In genomic region chr6:37256692-37257319, GRCh38 we compare ENCODE assay signal across 8 cellular contexts. TPM values are rescaled to one million over a fixed set of nuclear protein-coding genes. Genes with fewer than 3 reads are reported as not detected.
DNase-seq lines count a peak whose midpoint lies in the region; ATAC-seq and TF ChIP-seq lines count a peak whose summit lies in the region.

No MANE protein-coding gene starts in this region.

- intact Hi-C loops in left ventricle myocardium inferior (cut with micrococcal nuclease) (no loop called here), Right ventricle myocardium inferior (cut with DNase I) (loop anchor here (2.0 kb wide), 1 partner anchor 28 kb away; no protein-coding TSS in a partner anchor), adrenal gland (cut with DNase I) (no loop called here), right lobe of liver (cut with DNase I) (no loop called here)

- TF ChIP-seq CTCF in left ventricle myocardium inferior (IDR thresholded peaks at IDR 0.05; ENCODE audit: borderline replicate concordance) (no peak), adrenal gland (IDR thresholded peaks at IDR 0.05) (no peak), right lobe of liver (IDR thresholded peaks at IDR 0.05) (no peak)

- WGBS in adrenal gland, 4 donors: 41 to 46% (median 44%) methylated on average over 12 of the region's 12 CpGs
- 34% methylated on average over 12 of the region's 12 CpGs for WGBS in right lobe of liver (ENCODE audit: insufficient coverage, low coverage, low lambda C conversion rate, missing lambda C conversion rate)
- 51% methylated on average over 12 of the region's 12 CpGs for WGBS in urinary bladder

- DNase-seq in left ventricle myocardium inferior: no peak
- no peak for DNase-seq in Right ventricle myocardium inferior (ENCODE audit: missing footprints)
- no peak for DNase-seq in adrenal gland
- DNase-seq in right lobe of liver: no peak
- DNase-seq in UCSD-AML1 (lab: John Stamatoyannopoulos, UW; ENCODE audit: unreplicated experiment): no peak
- no peak for DNase-seq in retina

- TF ChIP-seq POLR2A in adrenal gland (IDR thresholded peaks at IDR 0.05): no peak
- no peak for TF ChIP-seq POLR2A in right lobe of liver (IDR thresholded peaks at IDR 0.05)

- H3K4me1 ChIP-seq in left ventricle myocardium inferior: peaks cover 33% of the 10 kb centered on the region
- H3K4me1 ChIP-seq in adrenal gland (replicated peaks in 1 of 2): peaks cover 7 to 24% of the 10 kb centered on the region in 2 donors
- H3K4me1 ChIP-seq in right lobe of liver: peaks cover 0 to 10% (median 0%) of the 10 kb centered on the region in 4 donors
- H3K4me1 ChIP-seq in urinary bladder (ENCODE audit: insufficient read depth): peaks cover 2% of the 10 kb centered on the region

- no peaks in the 10 kb centered on the region for H3K9me3 ChIP-seq in left ventricle myocardium inferior (replicated peaks)
- H3K9me3 ChIP-seq in adrenal gland (replicated peaks in 1 of 3): no peaks in the 10 kb centered on the region
- H3K9me3 ChIP-seq in right lobe of liver: no peaks in the 10 kb centered on the region

- H3K27ac ChIP-seq in left ventricle myocardium inferior (replicated peaks): no peak overlapping the region
- H3K27ac ChIP-seq in adrenal gland: peak overlapping the region in 4 of 5 donors; percentile 8 to 94 (median 87)
- no peak overlapping the region for H3K27ac ChIP-seq in right lobe of liver
- H3K27ac ChIP-seq in urinary bladder (ENCODE audit: low read depth): no peak overlapping the region

- no peaks in the 10 kb centered on the region for H3K27me3 ChIP-seq in left ventricle myocardium inferior (ENCODE audit: low read depth)
- H3K27me3 ChIP-seq in adrenal gland: no peaks in the 10 kb centered on the region
- no peaks in the 10 kb centered on the region for H3K27me3 ChIP-seq in right lobe of liver

- H3K36me3 ChIP-seq in left ventricle myocardium inferior: no peaks in the 10 kb centered on the region
- H3K36me3 ChIP-seq in adrenal gland (replicated peaks in 1 of 2): no peaks in the 10 kb centered on the region
- H3K36me3 ChIP-seq in right lobe of liver: no peaks in the 10 kb centered on the region
- H3K36me3 ChIP-seq in urinary bladder (ENCODE audit: insufficient read depth): no peaks in the 10 kb centered on the region

- H3K4me3 ChIP-seq in left ventricle myocardium inferior (peak overlapping the region; percentile 98), adrenal gland (peak overlapping the region in 1 of 4 donors; percentile 87), right lobe of liver (peak overlapping the region in 2 of 3 donors; percentile 78 to 81), urinary bladder (ENCODE audit: low read depth, low read length) (peak overlapping the region; percentile 90)

- no peak for ATAC-seq in Right ventricle myocardium inferior
- ATAC-seq in right lobe of liver: no peak
- ATAC-seq in GM21576 (IDR thresholded peaks at IDR 0.05; ENCODE audit: unreplicated experiment): no peak

RNA-seq across cellular contexts. Expression of gene TBC1D22B, which starts 0.8 kb away (rescaled TPM):
- total RNA-seq in left ventricle myocardium inferior (6.1 TPM), Right ventricle myocardium inferior (6.3 TPM), adrenal gland (10 to 100 TPM; 11.2 to 21.9 (median 17.3) TPM), right lobe of liver (1 to 10 TPM; 1.3 to 4.0 (median 2.8) TPM), urinary bladder (5.7 TPM)
- polyA plus RNA-seq in adrenal gland (10 to 100 TPM in 2 of 3 donors, 1 to 10 TPM in 1; 9.1 to 20.5 (median 12.4) TPM), urinary bladder (6.4 TPM)

RNA-seq across cellular contexts. Expression of gene TMEM217, which starts 1.1 kb away (rescaled TPM):
- total RNA-seq in left ventricle myocardium inferior: 0.80 TPM
- 0.30 TPM for total RNA-seq in Right ventricle myocardium inferior
- total RNA-seq in adrenal gland: 10 to 100 TPM in 1 of 8 donors, 1 to 10 TPM in 6, not detected in 1; 1.5 to 23.2 (median 5.6) TPM
- polyA plus RNA-seq in adrenal gland: 10 to 100 TPM in 1 of 3 donors, 1 to 10 TPM in 2; 1.7 to 26.7 (median 5.2) TPM
- total RNA-seq in right lobe of liver: 1 to 10 TPM in 2 of 6 experiments, under 1 TPM in 3, not detected in 1; 0.15 to 5.2 (median 0.92) TPM
- total RNA-seq in urinary bladder: 3.4 TPM
- polyA plus RNA-seq in urinary bladder: 0.24 TPM

Comparison
In these comparisons a context has a peak if more than half of its experiments do, and no peak if none do; other contexts are left out.
1. H3K27ac ChIP-seq: peak in adrenal gland (4 of 5); none in left ventricle myocardium inferior (single experiment), right lobe of liver (0 of 3) and urinary bladder (single experiment).